In genomic region chr3:120587326-120587840, GRCh38 we compare ENCODE assay signal across 16 cellular contexts. TPM values are rescaled to one million over a fixed set of nuclear protein-coding genes. Genes with fewer than 3 reads are reported as not detected.
DNase-seq lines count a peak whose midpoint lies in the region; ATAC-seq and TF ChIP-seq lines count a peak whose summit lies in the region.
"Had no signal": no experiment of that assay in that cellular context is flagged by ENCODE, and none has a peak within 500 bp of the region (broad histone marks: within the 10 kb centered on the region; RNA-seq: fewer than 3 reads in every experiment).

No MANE protein-coding gene starts in this region.

- H3K36me3 ChIP-seq in suprapubic skin = no peaks in the 10 kb centered on the region
- H3K36me3 ChIP-seq: BLaER1 had no signal

- DNase-seq in D341Med (ENCODE audit: low spot score) (peak; percentile 42), SK-N-DZ (ENCODE audit: low spot score) (peak; percentile 31), dorsolateral prefrontal cortex (no peak), suprapubic skin (ENCODE audit: low spot score in 2 of 2) (no peak), NK-92 (lab: John Stamatoyannopoulos, UW; ENCODE audit: unreplicated experiment) (no peak)
- DNase-seq: CD4-positive, alpha-beta memory T cell; DMS 273 treated with DMSO at 0.1 percent for 48 hours; DMS53; DND-41; EL; GM23248; HCEC 1CT; IMR-90; KBM-7 had no signal

- H3K9me3 ChIP-seq in suprapubic skin = no peaks in the 10 kb centered on the region
- H3K9me3 ChIP-seq: BLaER1 had no signal

- H3K4me3 ChIP-seq in dorsolateral prefrontal cortex (no peak overlapping the region), suprapubic skin (no peak overlapping the region)
- H3K4me3 ChIP-seq: BLaER1, GM23248 had no signal

- 72% methylated on average over 3 of the region's 3 CpGs for WGBS in suprapubic skin

- H3K27me3 ChIP-seq in dorsolateral prefrontal cortex (no peaks in the 10 kb centered on the region), suprapubic skin (no peaks in the 10 kb centered on the region)
- H3K27me3 ChIP-seq: BLaER1 had no signal

- no peak for ATAC-seq in HG03342 (IDR thresholded peaks at IDR 0.05; ENCODE audit: unreplicated experiment)

- no peak for TF ChIP-seq CTCF in dorsolateral prefrontal cortex (IDR thresholded peaks at IDR 0.05 in 54 of 56, conservative IDR thresholded peaks at IDR 0.05 in 2 of 56; ENCODE audit: low read depth in 1 of 56, partially characterized antibody in 56 of 56)
- TF ChIP-seq CTCF in suprapubic skin (IDR thresholded peaks at IDR 0.05) = no peak

- no peak for TF ChIP-seq POLR2A in suprapubic skin (IDR thresholded peaks at IDR 0.05)

- H3K27ac ChIP-seq in dorsolateral prefrontal cortex (peak overlapping the region in 32 of 59 donors; percentile 5 to 79 (median 46)), suprapubic skin (no peak overlapping the region)
- H3K27ac ChIP-seq: BLaER1, GM23248 had no signal

- no peaks in the 10 kb centered on the region for H3K4me1 ChIP-seq in suprapubic skin
- H3K4me1 ChIP-seq: BLaER1 had no signal

- intact Hi-C loops in dorsolateral prefrontal cortex (cut with DNase I) = no loop called here

- no peak for TF ChIP-seq EP300 in suprapubic skin (IDR thresholded peaks at IDR 0.05)

RNA-seq across cellular contexts. Expression of gene NDUFB4, which starts 8.8 kb away (rescaled TPM):
- polyA plus RNA-seq in SK-N-DZ (2014; cell fraction: cytosol; rRNA removed) = 123 and 141 TPM in 2 replicates
- 116 and 119 TPM in 2 replicates for polyA plus RNA-seq in SK-N-DZ (2014; cell fraction: nucleus; rRNA removed)
- total RNA-seq in dorsolateral prefrontal cortex = 100 to 1,000 TPM in 106 of 120 experiments, 10 to 100 TPM in 14; 75.5 to 170 (median 127) TPM
- total RNA-seq in suprapubic skin = 100 to 1,000 TPM in 3 of 4 donors, 10 to 100 TPM in 1; 95.8 to 162 (median 148) TPM

Comparison
In these comparisons a context has a peak if more than half of its experiments do, and no peak if none do; other contexts are left out.
1. DNase-seq: peak in D341Med (single experiment) and SK-N-DZ (single experiment); none in dorsolateral prefrontal cortex (0 of 10), suprapubic skin (0 of 2) and NK-92 (single experiment).